In genomic region chr1:10793129-10793651, GRCh38 we compare ENCODE assay signal across 8 cellular contexts.
A peak's percentile ranks its signal among the peaks of the same experiment; 100 is the strongest.
DNase-seq lines count a peak whose midpoint lies in the region; ATAC-seq lines count a peak whose summit lies in the region.

No MANE protein-coding gene starts in this region.

- ATAC-seq in GM19395 (IDR thresholded peaks at IDR 0.05; ENCODE audit: unreplicated experiment) (no peak), GM19023 (IDR thresholded peaks at IDR 0.05; ENCODE audit: unreplicated experiment) (no peak), HG03432 (IDR thresholded peaks at IDR 0.05; ENCODE audit: unreplicated experiment) (no peak)

- peak overlapping the region; percentile 83 to 99 (median 93); a peak in 21 of 22 replicates for H3K4me2 ChIP-seq in BLaER1 treated with 17β-estradiol and CSF1 and Interleukin-3, amounts not matched to agents 10 nM and 100 nM

- H3K9me3 ChIP-seq in BLaER1 treated with 17β-estradiol and CSF1 and Interleukin-3, amounts not matched to agents 10 nM and 100 nM (replicated peaks in 1 of 11), result no peaks in the 10 kb centered on the region
- H3K9me3 ChIP-seq in HUES48 (ENCODE audit: control insufficient read depth, insufficient read depth, low read length), result no peaks in the 10 kb centered on the region
- H3K9me3 ChIP-seq in muscle layer of colon (ENCODE audit: low read length), result no peaks in the 10 kb centered on the region

- peaks cover 99 to 100% (median 100%) of the 10 kb centered on the region in 11 experiments for H3K27me3 ChIP-seq in BLaER1 treated with 17β-estradiol and CSF1 and Interleukin-3, amounts not matched to agents 10 nM and 100 nM
- peaks cover 67% of the 10 kb centered on the region for H3K27me3 ChIP-seq in HUES48 (ENCODE audit: control insufficient read depth, insufficient read depth, low read length)
- H3K27me3 ChIP-seq in muscle layer of colon (ENCODE audit: control insufficient read depth in 1 of 2, insufficient read depth in 2 of 2, low read length in 2 of 2), result peaks cover 5% of the 10 kb centered on the region in 2 donors

- DNase-seq in astrocyte of the hippocampus (ENCODE audit: low read depth, low spot score), result peak; percentile 33
- DNase-seq in stimulated activated naive CD4-positive, alpha-beta T cell (lab: John Stamatoyannopoulos, UW), result no peak

- H3K9ac ChIP-seq in BLaER1 treated with 17β-estradiol and CSF1 and Interleukin-3, amounts not matched to agents 10 nM and 100 nM, result no peak overlapping the region
- H3K9ac ChIP-seq in HUES48 (ENCODE audit: low read depth, low read length) (no peak overlapping the region), muscle layer of colon (ENCODE audit: low read length) (no peak overlapping the region)

- peak overlapping the region in 7 of 10 experiments; percentile 53 to 68 (median 59); a peak in 12 of 20 replicates for H3K4me3 ChIP-seq in BLaER1 treated with 17β-estradiol and CSF1 and Interleukin-3, amounts not matched to agents 10 nM and 100 nM
- H3K4me3 ChIP-seq in HUES48 (ENCODE audit: low read depth, low read length) (peak overlapping the region; percentile 71), muscle layer of colon (ENCODE audit: low read depth in 1 of 2, low read length in 2 of 2) (peak overlapping the region; percentile 45 to 58)

- peaks cover 0 to 79% (median 41%) of the 10 kb centered on the region in 11 experiments; a peak in 19 of 22 replicates for H4K20me1 ChIP-seq in BLaER1 treated with 17β-estradiol and CSF1 and Interleukin-3, amounts not matched to agents 10 nM and 100 nM

- no peak overlapping the region for H3K27ac ChIP-seq in BLaER1 treated with 17β-estradiol and CSF1 and Interleukin-3, amounts not matched to agents 10 nM and 100 nM
- H3K27ac ChIP-seq in HUES48 (ENCODE audit: low read depth, low read length) (no peak overlapping the region), muscle layer of colon (ENCODE audit: low read depth, low read length) (peak overlapping the region; percentile 84)

- no peaks in the 10 kb centered on the region for H3K36me3 ChIP-seq in BLaER1 treated with 17β-estradiol and CSF1 and Interleukin-3, amounts not matched to agents 10 nM and 100 nM
- H3K36me3 ChIP-seq in HUES48 (ENCODE audit: control insufficient read depth, insufficient read depth, low read length) (no peaks in the 10 kb centered on the region), muscle layer of colon (ENCODE audit: insufficient read depth, low read length) (no peaks in the 10 kb centered on the region)

- peaks cover 17 to 31% (median 24%) of the 10 kb centered on the region in 10 experiments for H3K4me1 ChIP-seq in BLaER1 treated with 17β-estradiol and CSF1 and Interleukin-3, amounts not matched to agents 10 nM and 100 nM
- H3K4me1 ChIP-seq in HUES48 (ENCODE audit: control insufficient read depth, insufficient read depth, low read length) (peaks cover 18% of the 10 kb centered on the region; the same call in 1 of the 2 replicates), muscle layer of colon (ENCODE audit: insufficient read depth, low read length) (peaks cover 31% of the 10 kb centered on the region)
